Comparison of ENCODE assay signal across 8 cellular contexts in the genomic region with DNA sequence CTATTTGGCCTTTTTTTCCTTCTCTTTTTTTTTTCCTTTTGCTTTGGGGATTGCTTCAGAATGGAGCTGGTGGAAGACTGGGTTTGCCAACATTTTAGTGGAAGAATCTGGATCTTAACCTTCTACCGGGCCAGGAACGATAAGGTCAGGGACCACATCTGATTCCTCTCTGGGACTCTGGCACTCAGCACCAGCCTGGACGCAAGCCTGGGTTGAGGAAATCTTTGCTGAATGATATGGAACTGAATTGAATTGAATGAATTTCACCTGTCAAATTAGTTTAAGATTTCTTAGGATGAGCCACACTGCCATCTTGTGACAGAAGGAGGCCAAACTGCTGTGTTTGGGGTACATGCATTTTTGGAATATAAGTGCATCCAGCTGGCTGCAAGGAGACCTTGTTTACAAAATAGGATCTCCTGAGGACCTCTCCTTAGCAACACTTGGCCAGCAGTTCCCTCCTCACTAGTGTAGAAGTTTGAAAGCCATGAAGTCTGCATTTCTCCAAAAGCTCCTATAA. TPM values are rescaled to one million over a fixed set of nuclear protein-coding genes. Genes with fewer than 3 reads are reported as not detected.
DNase-seq lines count a peak whose midpoint lies in the region; ATAC-seq and TF ChIP-seq lines count a peak whose summit lies in the region.

No MANE protein-coding gene starts in this region.

- in situ Hi-C loops in SK-MEL-5 (cut with HindIII; ENCODE audit: low pct_unique_long_range_greater_than_20kb, low sequenced_read_pairs): no loop called here

- H3K9me3 Mint-ChIP-seq in CD8-positive, alpha-beta T cell: no peaks in the 10 kb centered on the region
- no peaks in the 10 kb centered on the region for H3K9me3 Mint-ChIP-seq in immature natural killer cell

- intact Hi-C loops in CD8-positive, alpha-beta T cell (cut with DNase I, micrococcal nuclease): loop anchor here (1.0 to 2.0 kb wide), 3 partner anchors 66 to 248 kb away; no protein-coding TSS in a partner anchor

- POLR2A ChIA-PET in CD8-positive, alpha-beta T cell (lab: Charles Lee): interaction anchor here (0.9 to 2.0 kb wide), 5 partner anchors 9 to 130 kb away, joined by 3 to 12 read pairs (median 6); no protein-coding TSS in a partner anchor

- H3K4me1 Mint-ChIP-seq in CD8-positive, alpha-beta T cell (ENCODE audit: low read depth): peaks cover 44% of the 10 kb centered on the region
- peaks cover 22 to 27% of the 10 kb centered on the region in 2 donors for H3K4me1 Mint-ChIP-seq in immature natural killer cell

- peaks cover 42% of the 10 kb centered on the region for H3K36me3 Mint-ChIP-seq in CD8-positive, alpha-beta T cell
- H3K36me3 Mint-ChIP-seq in immature natural killer cell: peaks cover 8 to 38% (median 14%) of the 10 kb centered on the region in 3 donors

- peaks cover 9% of the 10 kb centered on the region for H3K36me3 ChIP-seq in CD8-positive, alpha-beta T cell (ENCODE audit: insufficient read depth, low read length)

- CTCF ChIA-PET in CD8-positive, alpha-beta T cell (lab: Charles Lee): interaction anchor here (0.6 to 17.5 kb wide), 28 partner anchors 9 to 341 kb away, joined by 3 to 650 read pairs (median 4); partner anchors contain the start of gene TPBGL

- no peaks in the 10 kb centered on the region for H3K27me3 Mint-ChIP-seq in CD8-positive, alpha-beta T cell (ENCODE audit: low read depth)
- H3K27me3 Mint-ChIP-seq in immature natural killer cell (ENCODE audit: low read depth in 3 of 3): peaks cover 0 to 3% (median 0%) of the 10 kb centered on the region in 3 donors

- no peak overlapping the region for H3K27ac ChIP-seq in CD8-positive, alpha-beta T cell (ENCODE audit: low read depth, low read length)

- H3K9me3 ChIP-seq in CD8-positive, alpha-beta T cell (ENCODE audit: low read length): no peaks in the 10 kb centered on the region

- no peaks in the 10 kb centered on the region for H3K27me3 ChIP-seq in CD8-positive, alpha-beta T cell (ENCODE audit: insufficient read depth, low read length)

- peak in 1 of 7 experiments; percentile 24 for DNase-seq in CD8-positive, alpha-beta T cell
- DNase-seq in SK-MEL-5 (ENCODE audit: low read depth, low spot score) (peak; percentile 55), immature natural killer cell (no peak), GM20000 (ENCODE audit: low spot score) (no peak), amniotic stem cell (lab: John Stamatoyannopoulos, UW) (no peak), NCI-H226 (no peak)

- peak; percentile 48 for TF ChIP-seq CTCF in CD8-positive, alpha-beta T cell (IDR thresholded peaks at IDR 0.05)
- TF ChIP-seq CTCF in GM12873 (IDR thresholded peaks at IDR 0.05; ENCODE audit: insufficient read depth, low read depth, low read length, missing control alignments): peak; percentile 45
- no peak for TF ChIP-seq CTCF in GM20000 (IDR thresholded peaks at IDR 0.05; ENCODE audit: extremely low read depth, missing control alignments)

- H3K4me1 ChIP-seq in CD8-positive, alpha-beta T cell (ENCODE audit: insufficient read depth, low read length): peaks cover 52% of the 10 kb centered on the region

- H3K4me3 ChIP-seq in CD8-positive, alpha-beta T cell (ENCODE audit: low read depth, low read length): no peak overlapping the region

- ATAC-seq in CD8-positive, alpha-beta T cell: no peak
- no peak for ATAC-seq in HG03378 (IDR thresholded peaks at IDR 0.05; ENCODE audit: unreplicated experiment)

- no peak overlapping the region for H3K4me3 Mint-ChIP-seq in CD8-positive, alpha-beta T cell
- no peak overlapping the region for H3K4me3 Mint-ChIP-seq in immature natural killer cell

- H3K27ac Mint-ChIP-seq in CD8-positive, alpha-beta T cell: peak overlapping the region; percentile 98
- peak overlapping the region; percentile 65 to 85 (median 78) for H3K27ac Mint-ChIP-seq in immature natural killer cell

RNA-seq across cellular contexts. Expression of gene TPBGL, which starts 30.4 kb away (rescaled TPM):
- under 1 TPM; 0.31 to 0.43 TPM for total RNA-seq in CD8-positive, alpha-beta T cell
- 1.4 and 2.7 TPM in 2 replicates for total RNA-seq in SK-MEL-5 (2014; rRNA removed; shearing (Covaris generic))
- 13.7 and 18.3 TPM in 2 replicates for polyA plus RNA-seq in SK-MEL-5 (2015; cell fraction: cytosol; rRNA removed)
- polyA plus RNA-seq in SK-MEL-5 (2015; cell fraction: nucleus; rRNA removed): 1.7 TPM in 2 replicates
- under 1 TPM in 1 of 3 donors, not detected in 2; 0.13 TPM for polyA plus RNA-seq in immature natural killer cell
